Comparison of ENCODE assay signal across 8 cellular contexts in the genomic region with DNA sequence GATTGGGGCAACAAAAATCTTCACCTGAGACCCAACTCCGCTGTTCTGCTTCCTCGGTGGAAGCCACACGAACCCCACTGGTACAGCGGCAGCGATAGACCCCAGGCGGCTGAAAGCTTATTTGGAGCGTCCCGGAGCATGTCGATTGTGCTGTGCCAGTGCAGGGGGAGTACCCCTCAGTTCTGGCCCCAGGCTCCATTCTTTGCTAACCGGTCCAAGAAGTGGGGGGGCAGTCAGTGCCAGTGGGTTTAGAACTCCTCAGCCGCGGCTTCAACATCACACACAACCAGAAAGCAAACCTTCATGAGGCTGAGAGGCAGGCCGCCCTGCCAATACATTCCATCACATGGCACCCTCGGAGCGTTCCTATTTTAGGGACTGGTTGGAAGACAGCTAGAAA. TPM values are rescaled to one million over a fixed set of nuclear protein-coding genes. Genes with fewer than 3 reads are reported as not detected.
DNase-seq lines count a peak whose midpoint lies in the region; ATAC-seq and TF ChIP-seq lines count a peak whose summit lies in the region.

No MANE protein-coding gene starts in this region.

- H3K27ac ChIP-seq in SK-N-MC (no peak overlapping the region), fibroblast of lung (ENCODE audit: insufficient read depth, low read length) (peak overlapping the region; percentile 81), psoas muscle (peak overlapping the region; percentile 100)

- TF ChIP-seq CTCF in fibroblast of lung (conservative IDR thresholded peaks at IDR 0.05 in 1 of 2, IDR thresholded peaks at IDR 0.05 in 1 of 2; ENCODE audit: low read depth in 1 of 2, low read length in 2 of 2) (no peak), psoas muscle (IDR thresholded peaks at IDR 0.05) (no peak)

- H3K4me3 ChIP-seq in GM08714 (ENCODE audit: low read length) (peak overlapping the region; percentile 69; the same call in 1 of the 2 replicates), SK-N-MC (peak overlapping the region; percentile 94), fibroblast of lung (replicated peaks in 1 of 4; ENCODE audit: control extremely low read depth in 1 of 4, insufficient read depth in 1 of 4, low read depth in 3 of 4, low read length in 4 of 4) (peak overlapping the region; percentile 32 to 48 (median 40)), psoas muscle (peak overlapping the region; percentile 98)

- no peak for ATAC-seq in psoas muscle
- ATAC-seq in GM18870 (IDR thresholded peaks at IDR 0.05; ENCODE audit: unreplicated experiment) = no peak

- H3K4me1 ChIP-seq in fibroblast of lung (ENCODE audit: control insufficient read depth, extremely low read depth, insufficient read depth, low read length) (peaks cover 49% of the 10 kb centered on the region), psoas muscle (peaks cover 58% of the 10 kb centered on the region)

- H3K36me3 ChIP-seq in SK-N-MC (ENCODE audit: insufficient read depth, low read length) (no peaks in the 10 kb centered on the region), fibroblast of lung (ENCODE audit: control insufficient read depth, insufficient read depth, low read length) (no peaks in the 10 kb centered on the region), psoas muscle (ENCODE audit: insufficient read depth in 1 of 2, low read depth in 1 of 2) (no peaks in the 10 kb centered on the region)

- WGBS in psoas muscle, 3 donors = 11 to 17% (median 15%) methylated on average over 15 of the region's 15 CpGs

- H2AFZ ChIP-seq in fibroblast of lung (ENCODE audit: low read length) = no peak overlapping the region

- DNase-seq in SK-N-MC (ENCODE audit: low read depth, low spot score) = no peak
- no peak for DNase-seq in fibroblast of lung (ENCODE audit: low read depth in 2 of 2)
- peak in 1 of 2 donors; percentile 50 for DNase-seq in psoas muscle
- DNase-seq in effector CD4-positive, alpha-beta T cell = no peak
- no peak for DNase-seq in LoVo (ENCODE audit: low spot score)
- DNase-seq in central memory CD4-positive, alpha-beta T cell = no peak

- H3K27me3 ChIP-seq in fibroblast of lung (ENCODE audit: control insufficient read depth, insufficient read depth, low read length) (no peaks in the 10 kb centered on the region), psoas muscle (ENCODE audit: insufficient read depth in 3 of 3, low read length in 2 of 3) (no peaks in the 10 kb centered on the region)

- H3K9ac ChIP-seq in SK-N-MC (ENCODE audit: insufficient read length) (peak overlapping the region; percentile 41), fibroblast of lung (ENCODE audit: insufficient read depth, low read length) (peak overlapping the region; percentile 56)

- H3K79me2 ChIP-seq in fibroblast of lung (ENCODE audit: control insufficient read depth, insufficient read depth, low read length) = peaks cover 19% of the 10 kb centered on the region

- no peaks in the 10 kb centered on the region for H4K20me1 ChIP-seq in fibroblast of lung (ENCODE audit: control insufficient read depth, extremely low read depth, insufficient read depth, low read length)

- peak overlapping the region; percentile 82 for H3K4me2 ChIP-seq in fibroblast of lung (ENCODE audit: extremely low read depth, insufficient read depth, low read length)

- H3K9me3 ChIP-seq in SK-N-MC (ENCODE audit: low read depth, low read length) = no peaks in the 10 kb centered on the region
- H3K9me3 ChIP-seq in fibroblast of lung (ENCODE audit: control insufficient read depth, insufficient read depth, low read depth, low read length) = no peaks in the 10 kb centered on the region
- no peaks in the 10 kb centered on the region for H3K9me3 ChIP-seq in psoas muscle

- intact Hi-C loops in psoas muscle (cut with DNase I) = no loop called here

RNA-seq across cellular contexts. Expression of a gene that starts 1.7 kb away (rescaled TPM):
- total RNA-seq in fibroblast of lung (4.9 and 8.4 TPM in 2 replicates), psoas muscle (10 to 100 TPM in 1 of 4 donors, 1 to 10 TPM in 3; 6.6 to 11.7 (median 8.0) TPM)
- polyA plus RNA-seq in fibroblast of lung (1.7 and 2.2 TPM in 2 replicates), psoas muscle (1 to 10 TPM; 2.5 to 9.2 (median 4.3) TPM)
- polyA plus RNA-seq in fibroblast of lung (2012) = 11.3 and 12.2 TPM in 2 replicates
- 15.8 and 17.1 TPM in 2 replicates for polyA minus RNA-seq in fibroblast of lung (ENCODE audit: low replicate concordance)

Comparison
In these comparisons a context has a peak if more than half of its experiments do, and no peak if none do; other contexts are left out.
1. H3K4me3 ChIP-seq: peak in every context shown above with its lines; median percentile 98 in psoas muscle; 94 in SK-N-MC; 69 in GM08714; 40 in fibroblast of lung.